In the genomic region with DNA sequence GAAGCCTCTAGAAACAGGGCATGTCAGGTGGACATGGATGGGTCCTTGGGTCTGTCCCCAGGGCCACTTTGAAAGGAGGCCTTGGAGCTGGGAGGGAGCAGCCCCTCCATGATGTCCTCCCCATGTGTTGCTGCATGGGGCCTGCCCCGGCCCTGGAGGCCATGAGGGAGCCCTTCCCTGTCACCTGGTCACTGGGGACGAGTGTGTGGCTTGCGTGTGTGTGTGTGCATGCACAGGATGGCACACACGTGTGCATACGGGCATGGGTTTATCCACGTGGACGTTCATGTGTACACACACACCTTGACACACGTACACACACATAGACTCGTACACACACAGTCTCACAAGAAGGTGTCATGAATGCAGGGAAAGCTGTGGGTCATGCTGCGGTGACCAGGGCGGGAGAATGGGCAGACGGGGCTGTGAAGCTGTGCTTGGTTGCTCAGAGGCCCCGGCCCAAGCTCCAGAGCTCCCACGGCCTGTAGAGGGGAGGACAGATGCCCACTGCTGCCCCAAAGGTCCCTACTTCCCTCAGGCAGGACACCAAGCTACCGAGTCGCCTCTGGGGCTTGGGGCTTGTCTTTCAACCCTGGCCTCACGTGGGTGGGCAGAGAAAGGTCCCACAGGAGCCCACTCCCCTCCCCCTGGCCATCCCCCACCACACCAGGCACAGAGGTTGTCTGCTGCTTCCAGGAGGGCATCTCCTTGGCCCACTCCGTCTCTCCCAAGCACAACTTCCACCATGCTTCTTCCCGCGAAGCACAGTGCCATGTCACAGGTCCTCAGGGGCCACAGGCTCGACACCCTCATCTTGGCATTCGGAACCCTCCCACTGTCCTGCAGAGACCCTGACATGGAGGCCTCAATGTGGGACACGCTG, we compare ENCODE assay signal across 16 cellular contexts. TPM values are rescaled to one million over a fixed set of nuclear protein-coding genes. Genes with fewer than 3 reads are reported as not detected.
A peak's percentile ranks its signal among the peaks of the same experiment; 100 is the strongest.
DNase-seq lines count a peak whose midpoint lies in the region; ATAC-seq, FAIRE-seq and TF ChIP-seq lines count a peak whose summit lies in the region.
"Had no signal": no experiment of that assay in that cellular context is flagged by ENCODE, and none has a peak within 500 bp of the region (broad histone marks: within the 10 kb centered on the region; RNA-seq: fewer than 3 reads in every experiment).

No MANE protein-coding gene starts in this region.

- no peak overlapping the region for H3K27ac ChIP-seq in ovary
- H3K27ac ChIP-seq: cardiac muscle cell had no signal

- peaks cover 0 to 10% (median 8%) of the 10 kb centered on the region in 4 donors for H3K4me1 Mint-ChIP-seq in naive thymus-derived CD8-positive, alpha-beta T cell
- H3K4me1 Mint-ChIP-seq: memory B cell had no signal

- ATAC-seq in left ventricle myocardium superior (no peak), HG02642 (IDR thresholded peaks at IDR 0.05; ENCODE audit: poor library complexity, unreplicated experiment) (no peak), GM19035 (IDR thresholded peaks at IDR 0.05; ENCODE audit: unreplicated experiment) (no peak)
- no peak for ATAC-seq in naive thymus-derived CD8-positive, alpha-beta T cell
- ATAC-seq: effector memory CD8-positive, alpha-beta T cell had no signal

- H3K4me3 Mint-ChIP-seq in naive thymus-derived CD8-positive, alpha-beta T cell, result peak overlapping the region in 1 of 10 donors; percentile 15
- H3K4me3 Mint-ChIP-seq: CD4-positive, alpha-beta T cell; effector memory CD8-positive, alpha-beta T cell; memory B cell had no signal

- TF ChIP-seq CTCF in ovary (IDR thresholded peaks at IDR 0.05), result no peak

- POLR2A ChIA-PET in naive thymus-derived CD8-positive, alpha-beta T cell (lab: Charles Lee), result no interaction called here

- H3K36me3 Mint-ChIP-seq in naive thymus-derived CD8-positive, alpha-beta T cell, result no peaks in the 10 kb centered on the region
- H3K36me3 Mint-ChIP-seq: memory B cell had no signal

- no peak for TF ChIP-seq EP300 in ovary (IDR thresholded peaks at IDR 0.05)

- no peak overlapping the region for H3K4me3 ChIP-seq in ovary
- H3K4me3 ChIP-seq: cardiac muscle cell, HAP-1 had no signal

- peak overlapping the region in 2 of 10 donors; percentile 60 to 70 for H3K27ac Mint-ChIP-seq in naive thymus-derived CD8-positive, alpha-beta T cell
- H3K27ac Mint-ChIP-seq: CD4-positive, alpha-beta T cell; effector memory CD8-positive, alpha-beta T cell; memory B cell had no signal

- no peaks in the 10 kb centered on the region for H3K9me3 Mint-ChIP-seq in naive thymus-derived CD8-positive, alpha-beta T cell
- H3K9me3 Mint-ChIP-seq: CD4-positive, alpha-beta T cell; effector memory CD8-positive, alpha-beta T cell; memory B cell had no signal

- H3K36me3 ChIP-seq in ovary, result no peaks in the 10 kb centered on the region
- H3K36me3 ChIP-seq: cardiac muscle cell, HAP-1 had no signal

- no peak for TF ChIP-seq POLR2A in ovary (IDR thresholded peaks at IDR 0.05)

- H3K27me3 ChIP-seq in ovary, result no peaks in the 10 kb centered on the region
- H3K27me3 ChIP-seq: cardiac muscle cell had no signal

- 89 to 93% (median 90%) methylated on average over 23 of the region's 23 CpGs for WGBS in ovary, 3 donors

- intact Hi-C loops in left ventricle myocardium superior (cut with micrococcal nuclease) (no loop called here), ovary (cut with DNase I) (no loop called here)

- H3K9me3 ChIP-seq in ovary, result no peaks in the 10 kb centered on the region
- H3K9me3 ChIP-seq: HAP-1 had no signal

- no peaks in the 10 kb centered on the region for H3K27me3 Mint-ChIP-seq in naive thymus-derived CD8-positive, alpha-beta T cell
- H3K27me3 Mint-ChIP-seq: CD4-positive, alpha-beta T cell had no signal

- FAIRE-seq in HTR-8/SVneo (lab: Jason Lieb, UNC), result peak; percentile 89

- H3K4me1 ChIP-seq in ovary (ENCODE audit: insufficient read depth), result no peaks in the 10 kb centered on the region
- H3K4me1 ChIP-seq: HAP-1 had no signal

- DNase-seq in activated CD4-positive, CD25-positive, alpha-beta regulatory T cell treated with anti-CD3 and anti-CD28 coated beads, Interleukin-2, amount 50 U/mL, for 72 hours, result peak; percentile 26
- no peak for DNase-seq in activated CD4-positive, CD25-positive, alpha-beta regulatory T cell (lab: John Stamatoyannopoulos, UW)
- DNase-seq in HTR-8/SVneo (ENCODE audit: insufficient read length, low spot score), result no peak
- DNase-seq in left ventricle myocardium superior, result peak; percentile 12
- peak in 3 of 5 donors; percentile 7 to 21 (median 7) for DNase-seq in ovary
- no peak for DNase-seq in naive thymus-derived CD8-positive, alpha-beta T cell
- DNase-seq: 8988T; effector memory CD8-positive, alpha-beta T cell; NCI-H1092 treated with DMSO at 0.1 percent for 48 hours; stimulated activated CD4-positive, alpha-beta T cell treated with anti-CD3 and anti-CD28 coated beads, Interleukin-12 subunit alpha, Interleukin-12 subunit beta, amount 100 ng/mL, for 4 hours had no signal

RNA-seq across cellular contexts. Expression of a gene that starts 42.3 kb away (rescaled TPM):
- total RNA-seq in left ventricle myocardium superior, result 177 TPM
- total RNA-seq in ovary, result 100 to 1,000 TPM in 1 of 7 donors, 10 to 100 TPM in 6; 27.2 to 149 (median 73.3) TPM
- polyA plus RNA-seq in ovary, result 10 to 100 TPM in 1 of 2 donors, 1 to 10 TPM in 1; 2.9 to 63.3 TPM
- 1 to 10 TPM in 1 of 2 experiments, under 1 TPM in 1; 0.99 to 1.2 TPM for total RNA-seq in naive thymus-derived CD8-positive, alpha-beta T cell
- under 1 TPM; 0.09 to 0.49 (median 0.31) TPM for polyA plus RNA-seq in naive thymus-derived CD8-positive, alpha-beta T cell

Comparison
In these comparisons a context has a peak if more than half of its experiments do, and no peak if none do; other contexts are left out.
1. DNase-seq: peak in activated CD4-positive, CD25-positive, alpha-beta regulatory T cell treated with anti-CD3 and anti-CD28 coated beads, Interleukin-2, amount 50 U/mL, for 72 hours (single experiment), left ventricle myocardium superior (single experiment) and ovary (3 of 5); none in activated CD4-positive, CD25-positive, alpha-beta regulatory T cell (0 of 4), HTR-8/SVneo (single experiment) and naive thymus-derived CD8-positive, alpha-beta T cell (0 of 10).
2. RNA of a gene that starts 42.3 kb away (total RNA-seq): 177 TPM in left ventricle myocardium superior (single experiment) and 27.2 to 149 TPM in ovary; 0.99 to 1.2 TPM in naive thymus-derived CD8-positive, alpha-beta T cell; every median in the first group is over 10 times any median in the second.